ENCODE assay signal across 1 cellular context in the genomic region with DNA sequence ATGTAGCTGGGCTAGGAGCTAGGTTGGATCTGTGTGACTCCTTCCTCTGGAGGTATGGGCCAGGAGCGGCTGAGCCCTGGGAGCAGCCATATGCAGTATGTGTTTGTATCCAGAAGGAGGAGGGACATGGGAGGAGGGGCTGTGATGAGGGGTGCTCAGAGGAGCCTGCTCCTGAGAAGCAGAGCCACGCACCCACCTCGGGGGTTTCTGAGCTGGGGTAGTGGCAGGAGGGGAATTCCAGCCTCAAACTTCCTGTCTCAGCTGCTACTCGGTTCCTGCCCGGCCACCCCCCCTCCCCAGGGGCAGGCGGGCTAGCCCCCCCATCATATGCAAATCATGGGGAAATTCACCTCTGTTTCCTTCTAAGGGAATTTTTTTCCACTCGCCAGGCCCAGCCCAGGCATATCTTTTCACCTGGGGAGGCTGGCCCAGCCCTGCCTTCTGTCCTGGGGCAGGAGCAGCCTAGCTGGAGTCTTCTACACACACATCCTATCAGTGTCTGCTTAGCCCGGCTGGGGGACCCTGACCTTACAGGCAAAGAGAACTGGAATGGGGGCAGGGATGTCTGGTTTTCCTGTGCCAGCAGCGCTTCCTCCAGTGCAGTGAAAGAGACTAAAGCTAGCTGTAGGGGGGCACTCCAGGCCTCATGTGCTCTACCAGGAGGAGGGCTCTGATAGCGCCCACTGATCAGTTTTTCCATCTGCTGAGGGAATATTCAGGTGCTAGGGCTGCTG.
TF ChIP-seq lines count a peak whose summit lies in the region.

No MANE protein-coding gene starts in this region.

TF ChIP-seq in H1, 55 proteins besides CTCF, POLR2A, EP300 and RAD21:
- no peak for TF ChIP-seq MAFK (IDR thresholded peaks at IDR 0.05; ENCODE audit: low read depth, low read length)
- no peak for TF ChIP-seq KDM1A (IDR thresholded peaks at IDR 0.05; ENCODE audit: borderline replicate concordance, low read length)
- peak; percentile 41; the same call in 1 of the 2 replicates for TF ChIP-seq POLR2AphosphoS5 (IDR thresholded peaks at IDR 0.05; ENCODE audit: low read depth, low read length)
- TF ChIP-seq TEAD4 (IDR thresholded peaks at IDR 0.05; ENCODE audit: low read depth, low read length) = 0 out of 2 replicates have a peak, but pooled peaks have one; percentile 42
- no peak for TF ChIP-seq RBBP5 (IDR thresholded peaks at IDR 0.05; ENCODE audit: borderline replicate concordance, low read depth, low read length)
- peak in 1 of 2 experiments; percentile 23; a peak in 1 of 4 replicates for TF ChIP-seq SIN3A (conservative IDR thresholded peaks at IDR 0.05 in 1 of 2, IDR thresholded peaks at IDR 0.05 in 1 of 2; ENCODE audit: low read depth in 1 of 2, low read length in 2 of 2)
- no peak for TF ChIP-seq KDM5A (IDR thresholded peaks at IDR 0.05; ENCODE audit: low read length)
- TF ChIP-seq, protein P1, sequence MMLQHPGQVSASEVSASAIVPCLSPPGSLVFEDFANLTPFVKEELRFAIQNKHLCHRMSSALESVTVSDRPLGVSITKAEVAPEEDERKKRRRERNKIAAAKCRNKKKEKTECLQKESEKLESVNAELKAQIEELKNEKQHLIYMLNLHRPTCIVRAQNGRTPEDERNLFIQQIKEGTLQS (IDR thresholded peaks at IDR 0.05; ENCODE audit: insufficient read depth, low read depth, low read length) = no peak
- TF ChIP-seq SP1 (IDR thresholded peaks at IDR 0.05; ENCODE audit: low read depth, low read length) = 0 out of 2 replicates have a peak, but pooled peaks have one; percentile 5
- peak; percentile 80 for TF ChIP-seq SRF (IDR thresholded peaks at IDR 0.05; ENCODE audit: low read depth, low read length)
